10 cellular contexts compared by ENCODE assay signal in the genomic region with DNA sequence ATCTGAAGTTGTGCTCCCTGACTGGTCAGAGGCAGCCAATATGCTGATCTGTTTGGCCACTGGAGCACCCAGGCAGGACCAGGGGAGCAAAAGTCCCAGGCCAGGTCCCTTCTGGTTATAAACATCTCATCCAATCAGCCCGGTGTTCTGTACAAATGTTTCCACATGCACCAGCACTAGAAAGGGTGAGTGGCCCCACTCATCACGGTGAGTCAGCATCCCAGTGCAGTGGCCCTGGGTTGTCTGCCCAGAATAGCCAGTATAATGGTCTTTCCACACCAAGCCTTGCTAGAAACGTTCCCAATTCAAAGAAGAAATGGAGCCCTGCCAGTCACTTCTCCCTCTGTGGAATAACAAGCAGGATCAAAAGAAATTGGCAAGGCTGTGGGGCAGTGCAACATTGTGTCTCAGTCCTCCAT.
A peak's percentile ranks its signal among the peaks of the same experiment; 100 is the strongest.
DNase-seq lines count a peak whose midpoint lies in the region; ATAC-seq and TF ChIP-seq lines count a peak whose summit lies in the region.
"Had no signal": no experiment of that assay in that cellular context is flagged by ENCODE, and none has a peak within 500 bp of the region (broad histone marks: within the 10 kb centered on the region; RNA-seq: fewer than 3 reads in every experiment).

No MANE protein-coding gene starts in this region.

- peaks cover 4% of the 10 kb centered on the region for H3K4me1 ChIP-seq in mammary epithelial cell (ENCODE audit: insufficient read depth, low read length)

- no peak overlapping the region for H3K27ac Mint-ChIP-seq in activated CD8-positive, alpha-beta T cell treated with anti-CD3 and anti-CD28 coated beads for 36 hours
- H3K27ac Mint-ChIP-seq: activated CD8-positive, alpha-beta T cell treated with anti-CD3 and anti-CD28 coated beads, Interleukin-2, amount 10 ng/mL, durations not matched to agents 7 days and 5 days had no signal

- H3K9me3 ChIP-seq in mammary epithelial cell (replicated peaks; ENCODE audit: insufficient read depth, low read length), result peaks cover 4% of the 10 kb centered on the region

- POLR2A ChIA-PET in activated CD8-positive, alpha-beta T cell treated with anti-CD3 and anti-CD28 coated beads for 36 hours (lab: Charles Lee), result no interaction called here

- no peak overlapping the region for H3K4me3 Mint-ChIP-seq in activated CD8-positive, alpha-beta T cell treated with anti-CD3 and anti-CD28 coated beads for 36 hours
- H3K4me3 Mint-ChIP-seq: activated CD8-positive, alpha-beta T cell treated with anti-CD3 and anti-CD28 coated beads, Interleukin-2, amount 10 ng/mL, durations not matched to agents 7 days and 5 days had no signal

- no TSS peak for BruUV-seq in mammary epithelial cell (replicated peaks; lab: Mats Ljungman, UMichigan)

- no peaks in the 10 kb centered on the region for H3K27me3 ChIP-seq in mammary epithelial cell (ENCODE audit: insufficient read depth, low read length)

- H2AFZ ChIP-seq in mammary epithelial cell (ENCODE audit: low read depth, low read length), result no peak overlapping the region

- H3K4me2 ChIP-seq in mammary epithelial cell (ENCODE audit: insufficient read depth, low read depth, low read length), result no peak overlapping the region

- H3K36me3 Mint-ChIP-seq in activated CD8-positive, alpha-beta T cell treated with anti-CD3 and anti-CD28 coated beads for 36 hours (ENCODE audit: low read depth), result peaks cover 35% of the 10 kb centered on the region

- dilution Hi-C loops in mammary epithelial cell (cut with HindIII; ENCODE audit: low sequenced_read_pairs), result loop anchor here (5.0 kb wide), 1 partner anchor 66 kb away; no protein-coding TSS in a partner anchor

- DNase-seq in HS-5 (ENCODE audit: low read depth), result peak; percentile 19
- peak; percentile 20 for DNase-seq in mammary epithelial cell
- DNase-seq in hypothalamus (lab: John Stamatoyannopoulos, UW), result peak in 40 of 51 donors; percentile 15 to 86 (median 66)
- DNase-seq in activated CD8-positive, alpha-beta memory T cell treated with anti-CD3 and anti-CD28 coated beads, Interleukin-2, amount 50 U/mL, for 48 hours, result no peak
- no peak for DNase-seq in activated CD8-positive, alpha-beta T cell treated with anti-CD3 and anti-CD28 coated beads for 36 hours
- DNase-seq in HT-29 (ENCODE audit: low spot score), result no peak
- DNase-seq: activated CD8-positive, alpha-beta T cell treated with anti-CD3 and anti-CD28 coated beads, Interleukin-2, amount 10 ng/mL, durations not matched to agents 7 days and 5 days; OCI-M1 had no signal

- H3K79me2 ChIP-seq in mammary epithelial cell (ENCODE audit: insufficient read depth, low read length), result no peaks in the 10 kb centered on the region

- in situ Hi-C loops in mammary epithelial cell (cut with MboI; ENCODE audit: low sequenced_read_pairs in 2 of 2), result no loop called here

- no peaks in the 10 kb centered on the region for H3K36me3 ChIP-seq in mammary epithelial cell (ENCODE audit: insufficient read depth, low read length)

- intact Hi-C loops in mammary epithelial cell (cut with micrococcal nuclease), result no loop called here
- intact Hi-C loops in activated CD8-positive, alpha-beta T cell treated with anti-CD3 and anti-CD28 coated beads for 36 hours (cut with micrococcal nuclease), result no loop called here

- WGBS in mammary epithelial cell (ENCODE audit: low coverage, missing lambda C conversion rate), result 35% methylated on average over 3 of the region's 3 CpGs

- no peak overlapping the region for H3K4me3 ChIP-seq in mammary epithelial cell (replicated peaks in 1 of 3; ENCODE audit: insufficient read depth in 1 of 3, low read depth in 2 of 3, low read length in 3 of 3)

- CTCF ChIA-PET in mammary epithelial cell (lab: Charles Lee; ENCODE audit: low non-redundant PET), result no interaction called here
- CTCF ChIA-PET in activated CD8-positive, alpha-beta T cell treated with anti-CD3 and anti-CD28 coated beads for 36 hours (lab: Charles Lee), result no interaction called here

- H3K27me3 Mint-ChIP-seq in activated CD8-positive, alpha-beta T cell treated with anti-CD3 and anti-CD28 coated beads for 36 hours, result no peaks in the 10 kb centered on the region

- no peak overlapping the region for H3K9ac ChIP-seq in mammary epithelial cell (ENCODE audit: insufficient read depth, low read length)

- no peaks in the 10 kb centered on the region for H3K4me1 Mint-ChIP-seq in activated CD8-positive, alpha-beta T cell treated with anti-CD3 and anti-CD28 coated beads for 36 hours (ENCODE audit: low read depth)

- H3K27ac ChIP-seq in mammary epithelial cell (ENCODE audit: insufficient read depth, low read depth, low read length) (no peak overlapping the region), temporal lobe (ENCODE audit: low read depth, low read length) (peak overlapping the region; percentile 14)

- TF ChIP-seq CTCF in mammary epithelial cell (conservative IDR thresholded peaks at IDR 0.05 in 1 of 2, IDR thresholded peaks at IDR 0.05 in 1 of 2; ENCODE audit: extremely low read depth in 1 of 2, insufficient read depth in 1 of 2, low read depth in 1 of 2, low read length in 2 of 2), result no peak
- TF ChIP-seq CTCF in activated CD8-positive, alpha-beta T cell treated with anti-CD3 and anti-CD28 coated beads for 36 hours (IDR thresholded peaks at IDR 0.05), result no peak

- H4K20me1 ChIP-seq in mammary epithelial cell (ENCODE audit: insufficient read depth, low read length), result no peaks in the 10 kb centered on the region

- peaks cover 25% of the 10 kb centered on the region for H3K9me3 Mint-ChIP-seq in activated CD8-positive, alpha-beta T cell treated with anti-CD3 and anti-CD28 coated beads for 36 hours

- ATAC-seq in activated CD8-positive, alpha-beta T cell treated with anti-CD3 and anti-CD28 coated beads for 36 hours, result no peak
- ATAC-seq in HG02884 (IDR thresholded peaks at IDR 0.05; ENCODE audit: unreplicated experiment), result no peak
- ATAC-seq: activated CD8-positive, alpha-beta T cell treated with anti-CD3 and anti-CD28 coated beads, Interleukin-2, amount 10 ng/mL, durations not matched to agents 7 days and 5 days had no signal

Comparison
In these comparisons a context has a peak if more than half of its experiments do, and no peak if none do; other contexts are left out.
1. DNase-seq: peak in HS-5 (single experiment), mammary epithelial cell (single experiment) and hypothalamus (40 of 51); none in activated CD8-positive, alpha-beta memory T cell treated with anti-CD3 and anti-CD28 coated beads, Interleukin-2, amount 50 U/mL, for 48 hours (single experiment), activated CD8-positive, alpha-beta T cell treated with anti-CD3 and anti-CD28 coated beads for 36 hours (single experiment) and HT-29 (single experiment).